Comparison of ENCODE assay signal across 10 cellular contexts in genomic region chr15:96416934-96417759, GRCh38.
DNase-seq lines count a peak whose midpoint lies in the region; ATAC-seq and TF ChIP-seq lines count a peak whose summit lies in the region.
"Had no signal": no experiment of that assay in that cellular context is flagged by ENCODE, and none has a peak within 500 bp of the region (broad histone marks: within the 10 kb centered on the region; RNA-seq: fewer than 3 reads in every experiment).

No MANE protein-coding gene starts in this region.

- peak overlapping the region; percentile 35 for H3K4me3 Mint-ChIP-seq in glutamatergic neuron (ENCODE audit: unreplicated experiment)
- H3K4me3 Mint-ChIP-seq: activated CD8-positive, alpha-beta memory T cell treated with anti-CD3 and anti-CD28 coated beads, Interleukin-2, amount 10 ng/mL, durations not matched to agents 7 days and 5 days had no signal

- no peaks in the 10 kb centered on the region for H3K9me3 ChIP-seq in colonic mucosa

- ATAC-seq in omental fat pad (ENCODE audit: low FRiP score) (peak; percentile 64), GM19467 (IDR thresholded peaks at IDR 0.05; ENCODE audit: unreplicated experiment) (no peak)
- ATAC-seq: activated CD8-positive, alpha-beta memory T cell treated with anti-CD3 and anti-CD28 coated beads, Interleukin-2, amount 10 ng/mL, durations not matched to agents 7 days and 5 days had no signal

- no peaks in the 10 kb centered on the region for H3K4me1 Mint-ChIP-seq in glutamatergic neuron (ENCODE audit: low read depth, unreplicated experiment)
- H3K4me1 Mint-ChIP-seq: activated CD8-positive, alpha-beta memory T cell treated with anti-CD3 and anti-CD28 coated beads, Interleukin-2, amount 10 ng/mL, durations not matched to agents 7 days and 5 days had no signal

- H3K27me3 ChIP-seq in colonic mucosa: peaks cover 59% of the 10 kb centered on the region

- no peaks in the 10 kb centered on the region for H3K36me3 ChIP-seq in colonic mucosa

- no peaks in the 10 kb centered on the region for H3K4me1 ChIP-seq in colonic mucosa

- H3K27ac ChIP-seq in colonic mucosa: no peak overlapping the region
- H3K27ac ChIP-seq: epithelial cell of prostate had no signal

- H3K36me3 Mint-ChIP-seq in glutamatergic neuron (ENCODE audit: unreplicated experiment): no peaks in the 10 kb centered on the region
- H3K36me3 Mint-ChIP-seq: activated CD8-positive, alpha-beta memory T cell treated with anti-CD3 and anti-CD28 coated beads, Interleukin-2, amount 10 ng/mL, durations not matched to agents 7 days and 5 days had no signal

- no peak overlapping the region for H3K4me3 ChIP-seq in colonic mucosa

- no peak overlapping the region for H3K27ac Mint-ChIP-seq in glutamatergic neuron (ENCODE audit: unreplicated experiment)
- H3K27ac Mint-ChIP-seq: activated CD8-positive, alpha-beta memory T cell treated with anti-CD3 and anti-CD28 coated beads, Interleukin-2, amount 10 ng/mL, durations not matched to agents 7 days and 5 days had no signal

- H3K9me3 Mint-ChIP-seq in glutamatergic neuron (ENCODE audit: unreplicated experiment): peaks cover 5% of the 10 kb centered on the region

- intact Hi-C loops in colonic mucosa (cut with DNase I): no loop called here

- TF ChIP-seq CTCF in glutamatergic neuron (IDR thresholded peaks at IDR 0.05; ENCODE audit: partially characterized antibody, unreplicated experiment) (no peak), omental fat pad (IDR thresholded peaks at IDR 0.05) (no peak), colonic mucosa (IDR thresholded peaks at IDR 0.05) (no peak)

- peak; percentile 48 for DNase-seq in D341Med (ENCODE audit: low spot score)
- peak; percentile 4 for DNase-seq in NOMO-1 treated with dmso at 0.1 percent for 144 hours (lab: John Stamatoyannopoulos, UW; ENCODE audit: unreplicated experiment)
- no peak for DNase-seq in glutamatergic neuron
- no peak for DNase-seq in omental fat pad (ENCODE audit: low spot score)
- DNase-seq in NK-92 treated with Interleukin-12 subunit alpha and Interleukin-12 subunit beta, amount 100 ng/mL, for 24 hours (lab: John Stamatoyannopoulos, UW): no peak
- no peak for DNase-seq in colonic mucosa
- no peak for DNase-seq in stimulated activated CD4-positive, alpha-beta T cell treated with anti-CD3 and anti-CD28 coated beads, Interleukin-15, amount 100 ng/mL, for 24 hours
- DNase-seq: activated CD8-positive, alpha-beta memory T cell treated with anti-CD3 and anti-CD28 coated beads, Interleukin-2, amount 10 ng/mL, durations not matched to agents 7 days and 5 days had no signal

- H3K27me3 Mint-ChIP-seq in glutamatergic neuron (ENCODE audit: unreplicated experiment): peaks cover 33% of the 10 kb centered on the region

- H3K9ac ChIP-seq in colonic mucosa (ENCODE audit: low read depth in 2 of 2, low read length in 2 of 2): no peak overlapping the region

Comparison
In these comparisons a context has a peak if more than half of its experiments do, and no peak if none do; other contexts are left out.
1. DNase-seq: peak in D341Med (single experiment) and NOMO-1 treated with dmso at 0.1 percent for 144 hours (single experiment); none in glutamatergic neuron (single experiment), omental fat pad (single experiment), NK-92 treated with Interleukin-12 subunit alpha and Interleukin-12 subunit beta, amount 100 ng/mL, for 24 hours (single experiment), colonic mucosa (single experiment) and stimulated activated CD4-positive, alpha-beta T cell treated with anti-CD3 and anti-CD28 coated beads, Interleukin-15, amount 100 ng/mL, for 24 hours (single experiment).